Comparison of ENCODE assay signal across 8 cellular contexts in the genomic region with DNA sequence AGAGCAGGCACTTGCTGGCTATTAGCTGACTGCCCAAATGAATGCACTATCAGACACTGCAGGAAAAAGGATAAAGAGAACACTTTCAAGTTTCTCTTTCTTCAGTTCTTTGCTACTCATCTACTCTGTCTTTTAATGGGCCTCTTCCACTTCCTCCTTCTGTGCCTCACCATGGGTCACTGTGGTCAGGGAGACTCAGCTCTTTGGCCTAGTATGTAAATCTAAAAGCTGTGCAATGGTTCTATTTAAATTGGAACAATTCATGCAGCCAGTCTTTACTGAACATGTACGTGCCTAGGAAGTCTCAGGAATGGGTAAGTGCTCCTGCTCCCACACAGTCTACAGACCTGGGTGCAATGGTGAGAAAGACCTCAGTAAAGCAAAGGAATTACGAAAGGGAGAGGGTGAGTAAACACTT.
A peak's percentile ranks its signal among the peaks of the same experiment; 100 is the strongest.
DNase-seq lines count a peak whose midpoint lies in the region; ATAC-seq and TF ChIP-seq lines count a peak whose summit lies in the region.

No MANE protein-coding gene starts in this region.

- H3K4me1 ChIP-seq in lower lobe of right lung: no peaks in the 10 kb centered on the region

- no peak overlapping the region for H3K27ac ChIP-seq in lower lobe of right lung

- H3K4me3 ChIP-seq in lower lobe of right lung: no peak overlapping the region

- no peaks in the 10 kb centered on the region for H3K27me3 ChIP-seq in lower lobe of right lung (ENCODE audit: low read depth)

- H3K36me3 ChIP-seq in lower lobe of right lung: peaks cover 5% of the 10 kb centered on the region

- intact Hi-C loops in lower lobe of right lung (cut with DNase I): no loop called here

- ATAC-seq in GM18511 (IDR thresholded peaks at IDR 0.05; ENCODE audit: unreplicated experiment) (peak; percentile 54), GM21717 (IDR thresholded peaks at IDR 0.05; ENCODE audit: unreplicated experiment) (peak; percentile 43), HG03571 (IDR thresholded peaks at IDR 0.05; ENCODE audit: unreplicated experiment) (peak; percentile 36), lower lobe of right lung (peak; percentile 74 to 87), GM19328 (IDR thresholded peaks at IDR 0.05; ENCODE audit: unreplicated experiment) (no peak)

- no peak for DNase-seq in lower lobe of right lung
- no peak for DNase-seq in NCI-H146 treated with DMSO at 0.1 percent for 48 hours (lab: John Stamatoyannopoulos, UW; ENCODE audit: unreplicated experiment)
- DNase-seq in activated CD8-positive, alpha-beta memory T cell treated with anti-CD3 and anti-CD28 coated beads, Interleukin-2, amount 50 U/mL, for 4 hours: no peak
- no peak for DNase-seq in NCI-H69 (lab: John Stamatoyannopoulos, UW)

- no peaks in the 10 kb centered on the region for H3K9me3 ChIP-seq in lower lobe of right lung

- TF ChIP-seq CTCF in lower lobe of right lung (IDR thresholded peaks at IDR 0.05): no peak
